ENCODE assay signal across 22 cellular contexts in genomic region chr3:113629941-113630340, GRCh38.
DNase-seq lines count a peak whose midpoint lies in the region; ATAC-seq and TF ChIP-seq lines count a peak whose summit lies in the region.
"Had no signal": no experiment of that assay in that cellular context is flagged by ENCODE, and none has a peak within 500 bp of the region (broad histone marks: within the 10 kb centered on the region; RNA-seq: fewer than 3 reads in every experiment).

No MANE protein-coding gene starts in this region.

- TF ChIP-seq POLR2A in thyroid gland (IDR thresholded peaks at IDR 0.05) = peak in 1 of 2 donors; percentile 30

- H3K4me1 ChIP-seq in thyroid gland = peaks cover 0 to 11% of the 10 kb centered on the region in 2 donors

- no peak overlapping the region for H3K27ac ChIP-seq in thyroid gland

- ATAC-seq in Right ventricle myocardium inferior = no peak
- ATAC-seq: T-cell had no signal

- H3K4me1 Mint-ChIP-seq in nephron (peaks cover 38% of the 10 kb centered on the region), immature natural killer cell (peaks cover 28 to 31% of the 10 kb centered on the region in 2 donors)
- H3K4me1 Mint-ChIP-seq: CD4-positive, alpha-beta memory T cell had no signal

- H3K9me3 ChIP-seq in thyroid gland = no peaks in the 10 kb centered on the region

- H3K4me3 ChIP-seq in epithelial cell of proximal tubule (ENCODE audit: low read depth, low read length) = peak overlapping the region; percentile 18
- H3K4me3 ChIP-seq in thyroid gland (replicated peaks in 1 of 3) = no peak overlapping the region
- H3K4me3 ChIP-seq: lung had no signal

- H3K36me3 Mint-ChIP-seq in nephron (ENCODE audit: low read depth) (no peaks in the 10 kb centered on the region), immature natural killer cell (peaks cover 19 to 44% (median 35%) of the 10 kb centered on the region in 3 donors)

- H3K27me3 ChIP-seq in thyroid gland = no peaks in the 10 kb centered on the region

- 21 to 25% methylated on average over 6 of the region's 6 CpGs for WGBS in thyroid gland, 2 donors

- no peaks in the 10 kb centered on the region for H3K36me3 ChIP-seq in thyroid gland

- H3K4me3 Mint-ChIP-seq in nephron (peak overlapping the region in 2 of 3 experiments; percentile 2 to 61), immature natural killer cell (no peak overlapping the region)
- H3K4me3 Mint-ChIP-seq: activated naive CD8-positive, alpha-beta T cell; CD4-positive, alpha-beta memory T cell; T-cell had no signal

- peak overlapping the region; percentile 90 to 94 (median 93) for H3K27ac Mint-ChIP-seq in nephron
- H3K27ac Mint-ChIP-seq in immature natural killer cell = peak overlapping the region in 2 of 6 donors; percentile 35 to 42
- H3K27ac Mint-ChIP-seq: activated naive CD8-positive, alpha-beta T cell; T-cell had no signal

- DNase-seq in NCI-H82 (lab: John Stamatoyannopoulos, UW) = peak; percentile 14
- no peak for DNase-seq in NCI-H82 treated with DMSO at 0.1 percent for 48 hours (lab: John Stamatoyannopoulos, UW; ENCODE audit: unreplicated experiment)
- peak; percentile 19 for DNase-seq in epithelial cell of proximal tubule (ENCODE audit: low read depth)
- DNase-seq in thyroid gland = peak; percentile 70
- DNase-seq in immature natural killer cell = no peak
- no peak for DNase-seq in AML-193 (lab: John Stamatoyannopoulos, UW)
- DNase-seq in Right ventricle myocardium inferior (ENCODE audit: missing footprints) = no peak
- DNase-seq: 8988T; activated CD4-positive, CD25-positive, alpha-beta regulatory T cell treated with anti-CD3 and anti-CD28 coated beads, Interleukin-2, amount 50 U/mL, for 72 hours; activated CD8-positive, alpha-beta memory T cell treated with anti-CD3 and anti-CD28 coated beads, Interleukin-2, amount 50 U/mL, for 4 hours; CD4-positive, alpha-beta memory T cell; cerebellar nuclear complex; GDM1; GOT3; hippocampal formation; NCI-H1048; NCI-H526; stimulated activated CD4-positive, alpha-beta T cell treated with anti-CD3 and anti-CD28 coated beads, Interleukin-4, amount 100 ng/mL, for 24 hours; T-cell had no signal

- TF ChIP-seq CTCF in epithelial cell of proximal tubule (conservative IDR thresholded peaks at IDR 0.05; ENCODE audit: low read depth, low read length) (no peak), nephron (IDR thresholded peaks at IDR 0.05; ENCODE audit: unreplicated experiment in 3 of 3) (no peak), thyroid gland (IDR thresholded peaks at IDR 0.05) (no peak)

- H3K9me3 Mint-ChIP-seq in nephron (no peaks in the 10 kb centered on the region), immature natural killer cell (no peaks in the 10 kb centered on the region)
- H3K9me3 Mint-ChIP-seq: CD4-positive, alpha-beta memory T cell; T-cell had no signal

- intact Hi-C loops in thyroid gland (cut with DNase I) = loop anchor here (10.0 kb wide), 1 partner anchor 135 kb away; no protein-coding TSS in a partner anchor
- intact Hi-C loops in Right ventricle myocardium inferior (cut with DNase I) = loop anchor here (5.0 kb wide), 2 partner anchors 493 to 578 kb away; no protein-coding TSS in a partner anchor

- H3K27me3 Mint-ChIP-seq in nephron (ENCODE audit: low read depth) = peaks cover 3% of the 10 kb centered on the region
- H3K27me3 Mint-ChIP-seq in immature natural killer cell (ENCODE audit: low read depth in 3 of 3) = peaks cover 0 to 3% (median 0%) of the 10 kb centered on the region in 3 donors
- H3K27me3 Mint-ChIP-seq: activated naive CD8-positive, alpha-beta T cell; CD4-positive, alpha-beta memory T cell; T-cell had no signal

Comparison
In these comparisons a context has a peak if more than half of its experiments do, and no peak if none do; other contexts are left out.
1. DNase-seq: peak in NCI-H82 (single experiment), epithelial cell of proximal tubule (single experiment) and thyroid gland (2 of 2); none in NCI-H82 treated with DMSO at 0.1 percent for 48 hours (single experiment), immature natural killer cell (0 of 3), AML-193 (0 of 2) and Right ventricle myocardium inferior (single experiment).
2. H3K4me3 Mint-ChIP-seq: peak in nephron (2 of 3); none in immature natural killer cell (0 of 5).